ENCODE assay signal across 10 cellular contexts in the genomic region with DNA sequence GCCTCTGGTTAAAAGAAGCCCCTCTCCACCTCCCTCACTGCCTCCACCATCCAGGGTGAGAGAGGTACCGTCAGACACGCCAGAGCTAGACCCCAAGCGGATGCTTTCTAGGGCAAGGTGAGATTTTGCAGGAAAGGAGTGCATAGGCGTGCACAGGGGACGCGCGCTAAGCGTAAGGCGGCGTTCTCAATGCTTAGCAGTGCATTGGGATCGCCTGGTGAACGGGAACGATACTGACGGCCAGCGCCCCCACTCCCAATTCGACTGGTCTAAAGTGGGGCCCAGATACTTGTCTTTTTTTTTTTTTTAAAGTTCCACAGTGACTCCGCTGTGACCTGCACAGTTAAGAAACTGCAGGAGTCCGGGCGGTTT. TPM values are rescaled to one million over a fixed set of nuclear protein-coding genes. Genes with fewer than 3 reads are reported as not detected.
DNase-seq lines count a peak whose midpoint lies in the region; ATAC-seq and TF ChIP-seq lines count a peak whose summit lies in the region.
"Had no signal": no experiment of that assay in that cellular context is flagged by ENCODE, and none has a peak within 500 bp of the region (broad histone marks: within the 10 kb centered on the region; RNA-seq: fewer than 3 reads in every experiment).

No MANE protein-coding gene starts in this region.

- H3K4me3 ChIP-seq in BE2C (ENCODE audit: low read depth, low read length), result peak overlapping the region; percentile 49
- peak overlapping the region; percentile 38 for H3K4me3 ChIP-seq in RWPE2 (ENCODE audit: severe bottlenecking)
- peak overlapping the region; percentile 55 for H3K4me3 ChIP-seq in fibroblast of pulmonary artery (replicated peaks; ENCODE audit: low read depth, low read length)
- no peak overlapping the region for H3K4me3 ChIP-seq in parathyroid adenoma (ENCODE audit: low read depth, low read length)

- no peaks in the 10 kb centered on the region for H3K36me3 ChIP-seq in BE2C
- no peaks in the 10 kb centered on the region for H3K36me3 ChIP-seq in RWPE2 (ENCODE audit: low read depth)
- no peaks in the 10 kb centered on the region for H3K36me3 ChIP-seq in parathyroid adenoma (ENCODE audit: control insufficient read depth, insufficient read depth, low read length)

- no peaks in the 10 kb centered on the region for H3K27me3 ChIP-seq in BE2C
- no peaks in the 10 kb centered on the region for H3K27me3 ChIP-seq in RWPE2 (ENCODE audit: insufficient read depth, poor library complexity, severe bottlenecking)
- no peaks in the 10 kb centered on the region for H3K27me3 ChIP-seq in parathyroid adenoma (ENCODE audit: control insufficient read depth, insufficient read depth, low read length)

- H3K79me2 ChIP-seq in parathyroid adenoma, result no peaks in the 10 kb centered on the region

- H2AFZ ChIP-seq in parathyroid adenoma, result no peak overlapping the region

- H3K4me2 ChIP-seq in parathyroid adenoma (ENCODE audit: low read length), result peak overlapping the region; percentile 75

- H3K9me3 ChIP-seq in BE2C (no peaks in the 10 kb centered on the region), RWPE2 (ENCODE audit: severe bottlenecking) (no peaks in the 10 kb centered on the region), parathyroid adenoma (ENCODE audit: control insufficient read depth, low read length) (no peaks in the 10 kb centered on the region)

- ATAC-seq in RWPE2 (ENCODE audit: low read depth) (peak; percentile 16; the same call in 2 of the 3 replicates), GM21528 (IDR thresholded peaks at IDR 0.05; ENCODE audit: low FRiP score, unreplicated experiment) (no peak), HG03159 (IDR thresholded peaks at IDR 0.05; ENCODE audit: unreplicated experiment) (no peak), GM21360 (IDR thresholded peaks at IDR 0.05; ENCODE audit: unreplicated experiment) (no peak)

- H3K9ac ChIP-seq in parathyroid adenoma, result no peak overlapping the region

- TF ChIP-seq CTCF in BE2C (IDR thresholded peaks at IDR 0.05; ENCODE audit: low read depth, low read length) (no peak), RWPE2 (IDR thresholded peaks at IDR 0.05; ENCODE audit: poor library complexity, severe bottlenecking) (no peak), fibroblast of pulmonary artery (IDR thresholded peaks at IDR 0.05; ENCODE audit: low read length, missing control alignments) (no peak), parathyroid adenoma (IDR thresholded peaks at IDR 0.05) (no peak)

- no peak overlapping the region for H3K27ac ChIP-seq in RWPE2 (ENCODE audit: poor library complexity, severe bottlenecking)
- no peak overlapping the region for H3K27ac ChIP-seq in parathyroid adenoma
- H3K27ac ChIP-seq: VCaP had no signal

- H3K4me1 ChIP-seq in BE2C (no peaks in the 10 kb centered on the region), RWPE2 (ENCODE audit: insufficient read depth, poor library complexity, severe bottlenecking) (no peaks in the 10 kb centered on the region), parathyroid adenoma (no peaks in the 10 kb centered on the region)

- no peak for DNase-seq in BE2C
- DNase-seq in RWPE2 (ENCODE audit: low spot score), result no peak
- DNase-seq in fibroblast of pulmonary artery (ENCODE audit: low read depth), result no peak
- DNase-seq in T-helper 1 cell, result no peak
- DNase-seq: DMS 273 treated with DMSO at 0.1 percent for 48 hours had no signal

RNA-seq across cellular contexts. Expression of gene CREBBP, which starts 57.9 kb away (rescaled TPM):
- polyA plus RNA-seq in BE2C (2012; ENCODE audit: insufficient read depth, insufficient read length, low read depth), result 51.9 TPM
